In genomic region chr15:77418341-77419049, GRCh38 we compare ENCODE assay signal across 8 cellular contexts. TPM values are rescaled to one million over a fixed set of nuclear protein-coding genes. Genes with fewer than 3 reads are reported as not detected.
DNase-seq lines count a peak whose midpoint lies in the region; ATAC-seq lines count a peak whose summit lies in the region.

No MANE protein-coding gene starts in this region.

- no peaks in the 10 kb centered on the region for H3K9me3 Mint-ChIP-seq in activated CD4-positive, alpha-beta memory T cell treated with anti-CD3 and anti-CD28 coated beads for 36 hours
- H3K9me3 Mint-ChIP-seq in stimulated activated effector memory CD8-positive, alpha-beta T cell treated with anti-CD3 and anti-CD28 coated beads, Interleukin-12 subunit alpha, Interleukin-12 subunit beta, amount 100 ng/mL, for 72 hours = no peaks in the 10 kb centered on the region

- peaks cover 2% of the 10 kb centered on the region for H3K27me3 Mint-ChIP-seq in activated CD4-positive, alpha-beta memory T cell treated with anti-CD3 and anti-CD28 coated beads for 36 hours

- H3K36me3 ChIP-seq in HAP-1 (replicated peaks) = no peaks in the 10 kb centered on the region

- no peaks in the 10 kb centered on the region for H3K9me3 ChIP-seq in HAP-1

- CTCF ChIA-PET in activated CD4-positive, alpha-beta memory T cell treated with anti-CD3 and anti-CD28 coated beads for 36 hours (lab: Charles Lee) = interaction anchor here (1.1 kb wide), 1 partner anchor 12 kb away, joined by 5 read pairs; no protein-coding TSS in a partner anchor

- in situ Hi-C loops in HAP-1 (cut with MboI; ENCODE audit: low sequenced_read_pairs) = no loop called here

- H3K4me1 Mint-ChIP-seq in activated CD4-positive, alpha-beta memory T cell treated with anti-CD3 and anti-CD28 coated beads for 36 hours (ENCODE audit: low read depth) = peaks cover 17% of the 10 kb centered on the region
- peaks cover 16% of the 10 kb centered on the region for H3K4me1 Mint-ChIP-seq in stimulated activated effector memory CD8-positive, alpha-beta T cell treated with anti-CD3 and anti-CD28 coated beads, Interleukin-12 subunit alpha, Interleukin-12 subunit beta, amount 100 ng/mL, for 72 hours

- intact Hi-C loops in activated CD4-positive, alpha-beta memory T cell treated with anti-CD3 and anti-CD28 coated beads for 36 hours (cut with micrococcal nuclease) = loop anchor here (10.0 kb wide), 1 partner anchor 1354 kb away; no protein-coding TSS in a partner anchor

- H3K4me3 ChIP-seq in HAP-1 (peak overlapping the region; percentile 70), iPS-11a (ENCODE audit: low read depth, low read length) (peak overlapping the region; percentile 70)

- H3K36me3 Mint-ChIP-seq in activated CD4-positive, alpha-beta memory T cell treated with anti-CD3 and anti-CD28 coated beads for 36 hours = peaks cover 5% of the 10 kb centered on the region
- H3K36me3 Mint-ChIP-seq in stimulated activated effector memory CD8-positive, alpha-beta T cell treated with anti-CD3 and anti-CD28 coated beads, Interleukin-12 subunit alpha, Interleukin-12 subunit beta, amount 100 ng/mL, for 72 hours = peaks cover 15% of the 10 kb centered on the region

- peak overlapping the region; percentile 81 for H3K27ac Mint-ChIP-seq in activated CD4-positive, alpha-beta memory T cell treated with anti-CD3 and anti-CD28 coated beads for 36 hours
- peak overlapping the region; percentile 97 for H3K27ac Mint-ChIP-seq in stimulated activated effector memory CD8-positive, alpha-beta T cell treated with anti-CD3 and anti-CD28 coated beads, Interleukin-12 subunit alpha, Interleukin-12 subunit beta, amount 100 ng/mL, for 72 hours

- POLR2A ChIA-PET in activated CD4-positive, alpha-beta memory T cell treated with anti-CD3 and anti-CD28 coated beads for 36 hours (lab: Charles Lee) = interaction anchor here (2.1 kb wide), 1 partner anchor 12 kb away, joined by 9 read pairs; no protein-coding TSS in a partner anchor

- no peaks in the 10 kb centered on the region for H3K27me3 ChIP-seq in HAP-1 (ENCODE audit: low read depth)

- DNase-seq in HAP-1 (ENCODE audit: low spot score in 2 of 2) (no peak), NCI-H446 (lab: John Stamatoyannopoulos, UW) (no peak), HuH-7 (ENCODE audit: low spot score) (no peak)
- DNase-seq in activated CD4-positive, alpha-beta memory T cell treated with anti-CD3 and anti-CD28 coated beads for 36 hours = no peak
- DNase-seq in stimulated activated effector memory CD8-positive, alpha-beta T cell treated with anti-CD3 and anti-CD28 coated beads, Interleukin-12 subunit alpha, Interleukin-12 subunit beta, amount 100 ng/mL, for 72 hours (ENCODE audit: low spot score in 2 of 2) = no peak

- no peak for ATAC-seq in stimulated activated effector memory CD8-positive, alpha-beta T cell treated with anti-CD3 and anti-CD28 coated beads, Interleukin-12 subunit alpha, Interleukin-12 subunit beta, amount 100 ng/mL, for 72 hours
- ATAC-seq in HG03039 (IDR thresholded peaks at IDR 0.05; ENCODE audit: unreplicated experiment) (no peak), GM21619 (IDR thresholded peaks at IDR 0.05; ENCODE audit: unreplicated experiment) (no peak)

- peaks cover 41% of the 10 kb centered on the region for H3K4me1 ChIP-seq in HAP-1

- peak overlapping the region; percentile 89 for H3K4me3 Mint-ChIP-seq in activated CD4-positive, alpha-beta memory T cell treated with anti-CD3 and anti-CD28 coated beads for 36 hours
- H3K4me3 Mint-ChIP-seq in stimulated activated effector memory CD8-positive, alpha-beta T cell treated with anti-CD3 and anti-CD28 coated beads, Interleukin-12 subunit alpha, Interleukin-12 subunit beta, amount 100 ng/mL, for 72 hours = peak overlapping the region; percentile 95

RNA-seq across cellular contexts. Expression of gene PEAK1, which starts 1.4 kb away (rescaled TPM):
- 10 to 100 TPM; 15.6 to 18.3 TPM for total RNA-seq in activated CD4-positive, alpha-beta memory T cell treated with anti-CD3 and anti-CD28 coated beads for 36 hours

RNA-seq across cellular contexts. Expression of gene HMG20A, which starts 2.2 kb away (rescaled TPM):
- total RNA-seq in activated CD4-positive, alpha-beta memory T cell treated with anti-CD3 and anti-CD28 coated beads for 36 hours = 10 to 100 TPM; 34.8 to 41.5 TPM
